ENCODE assay signal across 8 cellular contexts in the genomic region with DNA sequence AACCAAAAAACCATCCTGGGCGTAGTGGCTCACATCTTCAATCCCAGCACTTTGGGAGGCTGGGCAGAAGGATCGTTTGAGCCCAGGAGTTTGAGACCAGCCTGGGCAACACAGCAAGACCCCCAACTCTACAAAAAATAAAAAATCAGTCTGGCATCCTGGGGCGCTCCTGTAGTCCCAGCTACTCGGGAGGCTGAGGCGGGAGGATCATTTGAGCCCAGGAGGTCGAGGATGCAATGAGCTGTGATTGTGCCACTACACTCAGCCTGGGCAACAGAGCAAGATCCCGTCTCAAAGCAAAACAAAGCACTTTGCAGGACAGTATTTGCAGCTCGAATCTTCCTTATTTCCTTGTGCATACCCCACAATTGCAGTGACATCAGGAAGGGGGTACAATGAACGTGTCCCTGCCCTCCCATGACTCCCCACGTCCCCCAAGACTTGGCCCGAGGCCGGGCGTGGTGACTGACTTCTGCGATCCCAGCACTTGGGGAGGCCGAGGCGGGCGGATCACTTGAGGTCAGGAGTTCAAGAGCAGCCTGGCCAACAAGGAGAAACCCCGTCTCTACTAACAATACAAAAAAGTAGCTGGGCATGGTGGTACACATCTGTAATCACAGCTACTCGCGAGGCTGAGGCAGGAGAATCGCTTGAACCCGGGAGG. TPM values are rescaled to one million over a fixed set of nuclear protein-coding genes. Genes with fewer than 3 reads are reported as not detected.
A peak's percentile ranks its signal among the peaks of the same experiment; 100 is the strongest.
DNase-seq lines count a peak whose midpoint lies in the region; ATAC-seq and TF ChIP-seq lines count a peak whose summit lies in the region.

No MANE protein-coding gene starts in this region.

- H3K27me3 ChIP-seq in heart left ventricle (no peaks in the 10 kb centered on the region), breast epithelium (no peaks in the 10 kb centered on the region), mononuclear cell (ENCODE audit: insufficient read depth, low read length) (no peaks in the 10 kb centered on the region), vagina (no peaks in the 10 kb centered on the region)

- H3K9me3 ChIP-seq in heart left ventricle, result no peaks in the 10 kb centered on the region
- H3K9me3 ChIP-seq in breast epithelium, result no peaks in the 10 kb centered on the region
- no peaks in the 10 kb centered on the region for H3K9me3 ChIP-seq in mononuclear cell (ENCODE audit: low read depth, low read length)
- H3K9me3 ChIP-seq in vagina, result no peaks in the 10 kb centered on the region

- H3K4me3 ChIP-seq in heart left ventricle (peak overlapping the region; percentile 66 to 99 (median 93)), breast epithelium (peak overlapping the region; percentile 84 to 97 (median 89)), mononuclear cell (ENCODE audit: low read length) (peak overlapping the region; percentile 88), vagina (peak overlapping the region; percentile 88 to 90)

- 41 to 55% (median 44%) methylated on average over 20 to 22 of the region's 22 CpGs for WGBS in heart left ventricle, 4 donors

- H3K36me3 ChIP-seq in heart left ventricle, result peaks cover 0 to 27% (median 8%) of the 10 kb centered on the region in 9 donors
- H3K36me3 ChIP-seq in breast epithelium, result no peaks in the 10 kb centered on the region
- H3K36me3 ChIP-seq in vagina, result peaks cover 0 to 6% of the 10 kb centered on the region in 2 donors

- H3K4me1 ChIP-seq in heart left ventricle, result peaks cover 4 to 50% (median 27%) of the 10 kb centered on the region in 12 donors
- H3K4me1 ChIP-seq in breast epithelium, result peaks cover 5 to 12% of the 10 kb centered on the region in 2 donors
- H3K4me1 ChIP-seq in mononuclear cell (ENCODE audit: insufficient read depth, low read length), result peaks cover 39% of the 10 kb centered on the region
- H3K4me1 ChIP-seq in vagina, result peaks cover 44% of the 10 kb centered on the region

- no peak for DNase-seq in heart left ventricle
- no peak for DNase-seq in cardiac septum (ENCODE audit: low spot score)
- DNase-seq in breast epithelium (ENCODE audit: low spot score in 2 of 2), result no peak
- DNase-seq in vagina (ENCODE audit: extremely low spot score in 2 of 2), result no peak
- no peak for DNase-seq in stimulated activated naive CD4-positive, alpha-beta T cell treated with Interleukin-2 at 50 U/mL for 16 hours (lab: John Stamatoyannopoulos, UW)
- DNase-seq in NCI-H446 treated with DMSO at 0.1 percent for 48 hours (lab: John Stamatoyannopoulos, UW), result no peak

- peak overlapping the region in 11 of 12 donors; percentile 76 to 95 (median 87) for H3K27ac ChIP-seq in heart left ventricle
- no peak overlapping the region for H3K27ac ChIP-seq in breast epithelium
- H3K27ac ChIP-seq in vagina, result peak overlapping the region; percentile 86

- TF ChIP-seq POLR2A in heart left ventricle (IDR thresholded peaks at IDR 0.05) (no peak), breast epithelium (IDR thresholded peaks at IDR 0.05) (no peak), vagina (IDR thresholded peaks at IDR 0.05) (no peak)

- intact Hi-C loops in heart left ventricle (cut with DNase I) (loop anchor here in 6 of 10 donors (5.0 kb wide), 3 partner anchors 116 to 321 kb away; a partner anchor contains a TSS), cardiac septum (cut with DNase I) (loop anchor here (5.0 kb wide), 1 partner anchor 116 kb away; no protein-coding TSS in a partner anchor), breast epithelium (cut with DNase I; ENCODE audit: low total_unique reads) (loop anchor here (5.0 kb wide), 1 partner anchor 861 kb away; no protein-coding TSS in a partner anchor), vagina (cut with DNase I) (no loop called here)

- TF ChIP-seq CTCF in heart left ventricle (IDR thresholded peaks at IDR 0.05) (no peak), breast epithelium (IDR thresholded peaks at IDR 0.05) (no peak), vagina (IDR thresholded peaks at IDR 0.05) (no peak)

- ATAC-seq in heart left ventricle (no peak), GM21619 (IDR thresholded peaks at IDR 0.05; ENCODE audit: unreplicated experiment) (no peak)

RNA-seq across cellular contexts. Expression of a gene that starts 0.9 kb away (rescaled TPM):
- total RNA-seq in heart left ventricle (1,000 to 10,000 TPM in 1 of 9 donors, 100 to 1,000 TPM in 8; 290 to 1,084 (median 402) TPM), cardiac septum (382 TPM), breast epithelium (100 to 1,000 TPM; 283 to 388 (median 299) TPM), mononuclear cell (50.9 TPM), vagina (375 TPM)
- polyA plus RNA-seq in heart left ventricle, result 1,000 to 10,000 TPM in 1 of 2 donors, 100 to 1,000 TPM in 1; 782 to 1,747 TPM

RNA-seq across cellular contexts. Expression of a gene that starts 11.9 kb away (rescaled TPM):
- total RNA-seq in heart left ventricle (under 1 TPM in 1 of 9 donors, not detected in 8; 0.10 TPM), cardiac septum (not detected), breast epithelium (not detected), mononuclear cell (1.6 TPM), vagina (not detected)
- not detected for polyA plus RNA-seq in heart left ventricle

RNA-seq across cellular contexts. Expression of a gene that starts 41.6 kb away (rescaled TPM):
- total RNA-seq in heart left ventricle (10 to 100 TPM; 48.1 to 88.4 (median 71.7) TPM), cardiac septum (62.0 TPM), breast epithelium (10 to 100 TPM; 36.1 to 66.9 (median 43.4) TPM), mononuclear cell (28.9 TPM), vagina (110 TPM)
- polyA plus RNA-seq in heart left ventricle, result 100 to 1,000 TPM in 1 of 2 donors, 10 to 100 TPM in 1; 71.4 to 102 TPM

RNA-seq across cellular contexts. Expression of a gene that starts 52.8 kb away (rescaled TPM):
- total RNA-seq in heart left ventricle (10 to 100 TPM; 34.7 to 70.6 (median 44.8) TPM), cardiac septum (61.6 TPM), breast epithelium (100 to 1,000 TPM in 2 of 3 donors, 10 to 100 TPM in 1; 59.0 to 166 (median 102) TPM), mononuclear cell (265 TPM), vagina (164 TPM)
- polyA plus RNA-seq in heart left ventricle, result 10 to 100 TPM; 27.5 to 69.1 TPM

Comparison
In these comparisons a context has a peak if more than half of its experiments do, and no peak if none do; other contexts are left out.
1. H3K27ac ChIP-seq: peak in heart left ventricle (11 of 12) and vagina (single experiment); none in breast epithelium (0 of 2).
2. Peak in every context shown above with its lines, with median percentiles within 50 percentile points of each other: H3K4me3 ChIP-seq.